ENCODE assay signal across 16 cellular contexts in genomic region chr2:214320211-214320610, GRCh38.
DNase-seq lines count a peak whose midpoint lies in the region; ATAC-seq and TF ChIP-seq lines count a peak whose summit lies in the region.
"Had no signal": no experiment of that assay in that cellular context is flagged by ENCODE, and none has a peak within 500 bp of the region (broad histone marks: within the 10 kb centered on the region; RNA-seq: fewer than 3 reads in every experiment).

No MANE protein-coding gene starts in this region.

- TF ChIP-seq CTCF in mammary epithelial cell (conservative IDR thresholded peaks at IDR 0.05 in 1 of 2, IDR thresholded peaks at IDR 0.05 in 1 of 2; ENCODE audit: extremely low read depth in 1 of 2, insufficient read depth in 1 of 2, low read depth in 1 of 2, low read length in 2 of 2), result no peak
- TF ChIP-seq CTCF in MCF 10A (IDR thresholded peaks at IDR 0.05; ENCODE audit: unreplicated experiment), result no peak
- no peak for TF ChIP-seq CTCF in foreskin keratinocyte (conservative IDR thresholded peaks at IDR 0.05)
- TF ChIP-seq CTCF in chondrocyte (IDR thresholded peaks at IDR 0.05), result no peak
- TF ChIP-seq CTCF in endodermal cell (conservative IDR thresholded peaks at IDR 0.05), result no peak

- in situ Hi-C loops in mammary epithelial cell (cut with MboI; ENCODE audit: low sequenced_read_pairs in 2 of 2), result no loop called here

- DNase-seq in mammary epithelial cell (peak; percentile 12), MCF 10A (ENCODE audit: unreplicated experiment) (no peak), foreskin keratinocyte (peak in 1 of 2 donors; percentile 62), HEK293T (ENCODE audit: extremely low spot score) (no peak), chondrocyte (ENCODE audit: low spot score) (no peak), endodermal cell (no peak)
- no peak for DNase-seq in stimulated activated effector memory CD8-positive, alpha-beta T cell treated with anti-CD3 and anti-CD28 coated beads, Interleukin-12 subunit alpha, Interleukin-12 subunit beta, amount 100 ng/mL, for 72 hours (ENCODE audit: low spot score in 2 of 2)
- DNase-seq: CD4-positive, alpha-beta memory T cell; DMS153; DMS79; GDM1; GM23248 had no signal

- BruUV-seq in mammary epithelial cell (replicated peaks; lab: Mats Ljungman, UMichigan) (no TSS peak), MCF 10A (replicated peaks; lab: Mats Ljungman, UMichigan) (no TSS peak)

- peak; percentile 50 for ATAC-seq in foreskin keratinocyte
- peak; percentile 21 for ATAC-seq in stimulated activated effector memory CD8-positive, alpha-beta T cell treated with anti-CD3 and anti-CD28 coated beads, Interleukin-12 subunit alpha, Interleukin-12 subunit beta, amount 100 ng/mL, for 72 hours

- no peak overlapping the region for H3K27ac Mint-ChIP-seq in MCF 10A (ENCODE audit: low read depth, unreplicated experiment)
- no peak overlapping the region for H3K27ac Mint-ChIP-seq in stimulated activated effector memory CD8-positive, alpha-beta T cell treated with anti-CD3 and anti-CD28 coated beads, Interleukin-12 subunit alpha, Interleukin-12 subunit beta, amount 100 ng/mL, for 72 hours
- no peak overlapping the region for H3K27ac Mint-ChIP-seq in chondrocyte (ENCODE audit: unreplicated experiment)
- H3K27ac Mint-ChIP-seq in endodermal cell, result no peak overlapping the region
- H3K27ac Mint-ChIP-seq: CD4-positive, alpha-beta memory T cell had no signal

- H3K27ac ChIP-seq in mammary epithelial cell (ENCODE audit: insufficient read depth, low read depth, low read length) (no peak overlapping the region), foreskin keratinocyte (no peak overlapping the region), endodermal cell (ENCODE audit: low read depth, low read length) (no peak overlapping the region)
- H3K27ac ChIP-seq: 22Rv1, BLaER1, GM23248 had no signal

- dilution Hi-C loops in mammary epithelial cell (cut with HindIII; ENCODE audit: low sequenced_read_pairs), result no loop called here

- CTCF ChIA-PET in mammary epithelial cell (lab: Charles Lee; ENCODE audit: low non-redundant PET), result interaction anchor here (0.5 kb wide), 1 partner anchor 10 kb away, joined by 3 read pairs; no protein-coding TSS in a partner anchor
- CTCF ChIA-PET in MCF 10A (lab: Yijun Ruan, JAX), result interaction anchor here (0.6 to 1.4 kb wide), 4 partner anchors 10 to 18 kb away, joined by 3 to 9 read pairs (median 4); no protein-coding TSS in a partner anchor
- CTCF ChIA-PET in HEK293T (lab: Yijun Ruan, JAX), result interaction anchor here (0.6 kb wide), 1 partner anchor 13 kb away, joined by 3 read pairs; no protein-coding TSS in a partner anchor

- no peaks in the 10 kb centered on the region for H3K79me2 ChIP-seq in mammary epithelial cell (ENCODE audit: insufficient read depth, low read length)

- H3K4me1 ChIP-seq in mammary epithelial cell (ENCODE audit: insufficient read depth, low read length) (no peaks in the 10 kb centered on the region), foreskin keratinocyte (no peaks in the 10 kb centered on the region), endodermal cell (ENCODE audit: control insufficient read depth, insufficient read depth, low read length) (no peaks in the 10 kb centered on the region)
- H3K4me1 ChIP-seq: BLaER1 had no signal

- H3K27me3 Mint-ChIP-seq in MCF 10A (ENCODE audit: insufficient read depth, unreplicated experiment), result no peaks in the 10 kb centered on the region
- no peaks in the 10 kb centered on the region for H3K27me3 Mint-ChIP-seq in chondrocyte (ENCODE audit: low read depth)
- H3K27me3 Mint-ChIP-seq in endodermal cell (ENCODE audit: insufficient read depth), result no peaks in the 10 kb centered on the region
- H3K27me3 Mint-ChIP-seq: CD4-positive, alpha-beta memory T cell had no signal

- no peak overlapping the region for H3K4me3 ChIP-seq in mammary epithelial cell (replicated peaks in 1 of 3; ENCODE audit: insufficient read depth in 1 of 3, low read depth in 2 of 3, low read length in 3 of 3)
- no peak overlapping the region for H3K4me3 ChIP-seq in endodermal cell (ENCODE audit: low read length)
- H3K4me3 ChIP-seq: BLaER1, GM23248, HAP-1 had no signal

- H3K36me3 ChIP-seq in mammary epithelial cell (ENCODE audit: insufficient read depth, low read length), result no peaks in the 10 kb centered on the region
- H3K36me3 ChIP-seq in endodermal cell (ENCODE audit: control insufficient read depth, insufficient read depth, low read length), result no peaks in the 10 kb centered on the region
- H3K36me3 ChIP-seq: BLaER1, HAP-1 had no signal

- POLR2A ChIA-PET in MCF 10A (lab: Yijun Ruan, JAX) (no interaction called here), HEK293T (lab: Yijun Ruan, JAX) (no interaction called here)

- no peaks in the 10 kb centered on the region for H3K9me3 Mint-ChIP-seq in MCF 10A (ENCODE audit: unreplicated experiment)
- H3K9me3 Mint-ChIP-seq in stimulated activated effector memory CD8-positive, alpha-beta T cell treated with anti-CD3 and anti-CD28 coated beads, Interleukin-12 subunit alpha, Interleukin-12 subunit beta, amount 100 ng/mL, for 72 hours, result peaks cover 3% of the 10 kb centered on the region
- H3K9me3 Mint-ChIP-seq in chondrocyte (ENCODE audit: low read depth), result no peaks in the 10 kb centered on the region
- peaks cover 1% of the 10 kb centered on the region for H3K9me3 Mint-ChIP-seq in endodermal cell

- intact Hi-C loops in mammary epithelial cell (cut with micrococcal nuclease), result no loop called here
- intact Hi-C loops in MCF 10A (cut with micrococcal nuclease), result no loop called here

- peak overlapping the region; percentile 51 for H2AFZ ChIP-seq in mammary epithelial cell (ENCODE audit: low read depth, low read length)
- H2AFZ ChIP-seq: GM23248 had no signal

- H3K27me3 ChIP-seq in mammary epithelial cell (ENCODE audit: insufficient read depth, low read length), result no peaks in the 10 kb centered on the region
- no peaks in the 10 kb centered on the region for H3K27me3 ChIP-seq in foreskin keratinocyte
- H3K27me3 ChIP-seq in endodermal cell (ENCODE audit: control insufficient read depth, insufficient read depth, low read length, poor library complexity, severe bottlenecking), result no peaks in the 10 kb centered on the region
- H3K27me3 ChIP-seq: BLaER1 had no signal

- H3K9me3 ChIP-seq in mammary epithelial cell (replicated peaks; ENCODE audit: insufficient read depth, low read length) (no peaks in the 10 kb centered on the region), endodermal cell (ENCODE audit: control insufficient read depth, low read length) (no peaks in the 10 kb centered on the region)
- H3K9me3 ChIP-seq: BLaER1, HAP-1 had no signal

- no peaks in the 10 kb centered on the region for H4K20me1 ChIP-seq in mammary epithelial cell (ENCODE audit: insufficient read depth, low read length)
- H4K20me1 ChIP-seq: BLaER1 had no signal

- H3K4me3 Mint-ChIP-seq in MCF 10A (ENCODE audit: unreplicated experiment) (no peak overlapping the region), chondrocyte (ENCODE audit: unreplicated experiment) (no peak overlapping the region), endodermal cell (no peak overlapping the region)
- H3K4me3 Mint-ChIP-seq in stimulated activated effector memory CD8-positive, alpha-beta T cell treated with anti-CD3 and anti-CD28 coated beads, Interleukin-12 subunit alpha, Interleukin-12 subunit beta, amount 100 ng/mL, for 72 hours, result no peak overlapping the region
- H3K4me3 Mint-ChIP-seq: CD14-positive monocyte; CD4-positive, alpha-beta memory T cell had no signal

- H3K9ac ChIP-seq in mammary epithelial cell (ENCODE audit: insufficient read depth, low read length) (no peak overlapping the region), endodermal cell (ENCODE audit: extremely low read depth, low read length, poor library complexity, severe bottlenecking) (no peak overlapping the region)
- H3K9ac ChIP-seq: BLaER1, GM23248 had no signal

- no peak overlapping the region for H3K4me2 ChIP-seq in mammary epithelial cell (ENCODE audit: insufficient read depth, low read depth, low read length)
- H3K4me2 ChIP-seq: BLaER1 had no signal

- no peaks in the 10 kb centered on the region for H3K4me1 Mint-ChIP-seq in MCF 10A (ENCODE audit: insufficient read depth, unreplicated experiment)
- no peaks in the 10 kb centered on the region for H3K4me1 Mint-ChIP-seq in stimulated activated effector memory CD8-positive, alpha-beta T cell treated with anti-CD3 and anti-CD28 coated beads, Interleukin-12 subunit alpha, Interleukin-12 subunit beta, amount 100 ng/mL, for 72 hours
- H3K4me1 Mint-ChIP-seq in chondrocyte (ENCODE audit: low read depth), result peaks cover 4% of the 10 kb centered on the region
- peaks cover 9% of the 10 kb centered on the region for H3K4me1 Mint-ChIP-seq in endodermal cell
- H3K4me1 Mint-ChIP-seq: CD14-positive monocyte; CD4-positive, alpha-beta memory T cell had no signal

- no peaks in the 10 kb centered on the region for H3K36me3 Mint-ChIP-seq in MCF 10A (ENCODE audit: insufficient read depth, unreplicated experiment)
- H3K36me3 Mint-ChIP-seq in stimulated activated effector memory CD8-positive, alpha-beta T cell treated with anti-CD3 and anti-CD28 coated beads, Interleukin-12 subunit alpha, Interleukin-12 subunit beta, amount 100 ng/mL, for 72 hours, result no peaks in the 10 kb centered on the region
- no peaks in the 10 kb centered on the region for H3K36me3 Mint-ChIP-seq in chondrocyte (ENCODE audit: low read depth)
- no peaks in the 10 kb centered on the region for H3K36me3 Mint-ChIP-seq in endodermal cell (ENCODE audit: low read depth)
- H3K36me3 Mint-ChIP-seq: CD14-positive monocyte; CD4-positive, alpha-beta memory T cell had no signal

TF ChIP-seq in HEK293T, 16 proteins besides CTCF, POLR2A, EP300 and RAD21:
- TF ChIP-seq NFRKB (IDR thresholded peaks at IDR 0.05) (no peak), SP1 (IDR thresholded peaks at IDR 0.05) (no peak), HDGF (IDR thresholded peaks at IDR 0.05; ENCODE audit: borderline replicate concordance) (no peak), TARDBP (IDR thresholded peaks at IDR 0.05) (no peak), ELF4 (IDR thresholded peaks at IDR 0.05) (no peak), SUZ12 (IDR thresholded peaks at IDR 0.05) (no peak)
- TF ChIP-seq, protein P1, sequence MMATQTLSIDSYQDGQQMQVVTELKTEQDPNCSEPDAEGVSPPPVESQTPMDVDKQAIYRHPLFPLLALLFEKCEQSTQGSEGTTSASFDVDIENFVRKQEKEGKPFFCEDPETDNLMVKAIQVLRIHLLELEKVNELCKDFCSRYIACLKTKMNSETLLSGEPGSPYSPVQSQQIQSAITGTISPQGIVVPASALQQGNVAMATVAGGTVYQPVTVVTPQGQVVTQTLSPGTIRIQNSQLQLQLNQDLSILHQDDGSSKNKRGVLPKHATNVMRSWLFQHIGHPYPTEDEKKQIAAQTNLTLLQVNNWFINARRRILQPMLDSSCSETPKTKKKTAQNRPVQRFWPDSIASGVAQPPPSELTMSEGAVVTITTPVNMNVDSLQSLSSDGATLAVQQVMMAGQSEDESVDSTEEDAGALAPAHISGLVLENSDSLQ (IDR thresholded peaks at IDR 0.05), result no peak
